8 cellular contexts compared by ENCODE assay signal in the genomic region with DNA sequence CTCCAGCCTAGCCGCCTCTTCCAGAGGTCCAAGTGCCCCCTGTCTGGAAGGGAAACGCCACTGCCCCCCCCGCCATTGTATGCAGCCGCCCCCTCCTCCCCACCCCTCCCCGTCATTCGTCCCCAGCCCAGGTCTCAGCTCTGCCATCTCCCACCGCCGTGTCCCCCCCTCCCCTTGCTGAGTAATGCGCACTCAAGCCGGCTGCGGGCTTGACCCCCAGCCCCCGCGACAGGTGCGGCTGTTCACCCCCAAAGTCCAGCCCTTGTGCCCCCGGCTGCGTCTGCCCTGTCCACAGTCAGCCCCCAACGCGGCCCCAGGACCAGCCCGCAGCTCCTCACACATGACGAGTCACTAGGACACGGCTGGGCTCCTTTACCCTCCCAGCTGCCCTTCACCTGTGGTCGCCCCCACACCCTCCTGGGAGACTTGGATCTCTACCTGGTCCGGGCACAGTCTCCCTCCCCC. TPM values are rescaled to one million over a fixed set of nuclear protein-coding genes. Genes with fewer than 3 reads are reported as not detected.
A peak's percentile ranks its signal among the peaks of the same experiment; 100 is the strongest.
DNase-seq lines count a peak whose midpoint lies in the region; ATAC-seq, FAIRE-seq and TF ChIP-seq lines count a peak whose summit lies in the region.

No MANE protein-coding gene starts in this region.

- H4K20me1 ChIP-seq in GM23248 (ENCODE audit: insufficient read depth), result no peaks in the 10 kb centered on the region

- no peak overlapping the region for H2AFZ ChIP-seq in GM23248

- H3F3A ChIP-seq in GM23248 (ENCODE audit: insufficient read depth), result 0 out of 2 replicates have a peak, but pooled peaks cover 4% of the 10 kb centered on the region

- H3K9ac ChIP-seq in GM23248, result no peak overlapping the region

- no peaks in the 10 kb centered on the region for H3K79me2 ChIP-seq in GM23248 (ENCODE audit: insufficient read depth)

- H3K4me1 ChIP-seq in GM23248 (ENCODE audit: insufficient read depth) (no peaks in the 10 kb centered on the region), pancreas (peaks cover 0 to 13% (median 6%) of the 10 kb centered on the region in 3 donors)

- in situ Hi-C loops in GM23248 (cut with MboI), result loop anchor here (10.0 kb wide), 2 partner anchors 169 to 279 kb away; partner anchors contain the start of genes IQCK and KNOP1
- in situ Hi-C loops in KBM-7 (cut with MboI; ENCODE audit: low pct_unique_long_range_greater_than_20kb, low sequenced_read_pairs), result loop anchor here (10.0 kb wide), 1 partner anchor 289 kb away; no protein-coding TSS in a partner anchor

- no peak for FAIRE-seq in pancreas (lab: Jason Lieb, UNC)

- peak; percentile 20 for DNase-seq in GM23248
- DNase-seq in fibroblast of the aortic adventitia (ENCODE audit: low read depth), result no peak
- peak; percentile 31 to 76 (median 52) for DNase-seq in pancreas
- no peak for DNase-seq in KBM-7
- no peak for DNase-seq in stimulated activated naive CD4-positive, alpha-beta T cell treated with Interleukin-2 at 50 U/mL for 16 hours (lab: John Stamatoyannopoulos, UW)
- DNase-seq in GM19240 (ENCODE audit: insufficient read length, low spot score), result no peak
- DNase-seq in T-helper 9 cell, result no peak

- no peak for TF ChIP-seq CTCF in fibroblast of the aortic adventitia (IDR thresholded peaks at IDR 0.05; ENCODE audit: insufficient read depth, low read length)
- no peak for TF ChIP-seq CTCF in pancreas (IDR thresholded peaks at IDR 0.05)

- H3K27me3 ChIP-seq in GM23248 (replicated peaks; ENCODE audit: insufficient read depth), result peaks cover 16% of the 10 kb centered on the region
- no peaks in the 10 kb centered on the region for H3K27me3 ChIP-seq in pancreas

- 2 to 7% methylated on average over 3 to 23 of the region's 23 CpGs for WGBS in GM23248 (ENCODE audit: low coverage in 1 of 2, low lambda C conversion rate in 2 of 2, missing lambda C conversion rate in 2 of 2), 2 experiments
- 1% methylated on average over 17 to 23 of the region's 23 CpGs for WGBS in pancreas, 2 donors

- H3K9me2 ChIP-seq in GM23248 (ENCODE audit: insufficient read depth), result no peaks in the 10 kb centered on the region

- ATAC-seq in SK-N-SH treated with all-trans-retinoic acid at 6 μM for 48 hours, result peak; percentile 37; the same call in 1 of the 3 replicates
- ATAC-seq in pancreas, result peak; percentile 16 to 35 (median 32)

- intact Hi-C loops in pancreas (cut with DNase I), result loop anchor here (10.0 kb wide), 2 partner anchors 169 to 289 kb away; partner anchors contain the start of genes IQCK (in 2 of the 3) and KNOP1 (in 2 of the 3)

- H3K36me3 ChIP-seq in GM23248 (ENCODE audit: low read depth) (no peaks in the 10 kb centered on the region), pancreas (no peaks in the 10 kb centered on the region)

- no peak overlapping the region for H3K27ac ChIP-seq in GM23248
- peak overlapping the region in 3 of 4 donors; percentile 55 to 82 (median 76) for H3K27ac ChIP-seq in pancreas

- H3K4me3 ChIP-seq in GM23248 (no peak overlapping the region), fibroblast of the aortic adventitia (ENCODE audit: low read depth, low read length) (peak overlapping the region; percentile 85), pancreas (peak overlapping the region; percentile 38 to 82 (median 68))

- H3K4me2 ChIP-seq in GM23248 (ENCODE audit: unreplicated experiment), result no peak overlapping the region

- H3K9me3 ChIP-seq in GM23248 (ENCODE audit: low read depth) (no peaks in the 10 kb centered on the region), pancreas (no peaks in the 10 kb centered on the region)

TF ChIP-seq in SK-N-SH treated with all-trans-retinoic acid at 6 μM for 48 hours, 23 proteins besides CTCF, POLR2A, EP300 and RAD21:
- TF ChIP-seq PPARA (CRISPR knock-in tag; IDR thresholded peaks at IDR 0.05; ENCODE audit: borderline replicate concordance), result no peak
- TF ChIP-seq CSDC2 (CRISPR knock-in tag; IDR thresholded peaks at IDR 0.05), result no peak
- TF ChIP-seq ESRRG (CRISPR knock-in tag; IDR thresholded peaks at IDR 0.05), result no peak
- TF ChIP-seq GLIS3 (CRISPR knock-in tag; IDR thresholded peaks at IDR 0.05), result no peak
- no peak for TF ChIP-seq ARNTL (CRISPR knock-in tag; IDR thresholded peaks at IDR 0.05; ENCODE audit: borderline replicate concordance, low read depth)
- no peak for TF ChIP-seq TOX (CRISPR knock-in tag; IDR thresholded peaks at IDR 0.05; ENCODE audit: borderline replicate concordance)
- TF ChIP-seq, protein P1, sequence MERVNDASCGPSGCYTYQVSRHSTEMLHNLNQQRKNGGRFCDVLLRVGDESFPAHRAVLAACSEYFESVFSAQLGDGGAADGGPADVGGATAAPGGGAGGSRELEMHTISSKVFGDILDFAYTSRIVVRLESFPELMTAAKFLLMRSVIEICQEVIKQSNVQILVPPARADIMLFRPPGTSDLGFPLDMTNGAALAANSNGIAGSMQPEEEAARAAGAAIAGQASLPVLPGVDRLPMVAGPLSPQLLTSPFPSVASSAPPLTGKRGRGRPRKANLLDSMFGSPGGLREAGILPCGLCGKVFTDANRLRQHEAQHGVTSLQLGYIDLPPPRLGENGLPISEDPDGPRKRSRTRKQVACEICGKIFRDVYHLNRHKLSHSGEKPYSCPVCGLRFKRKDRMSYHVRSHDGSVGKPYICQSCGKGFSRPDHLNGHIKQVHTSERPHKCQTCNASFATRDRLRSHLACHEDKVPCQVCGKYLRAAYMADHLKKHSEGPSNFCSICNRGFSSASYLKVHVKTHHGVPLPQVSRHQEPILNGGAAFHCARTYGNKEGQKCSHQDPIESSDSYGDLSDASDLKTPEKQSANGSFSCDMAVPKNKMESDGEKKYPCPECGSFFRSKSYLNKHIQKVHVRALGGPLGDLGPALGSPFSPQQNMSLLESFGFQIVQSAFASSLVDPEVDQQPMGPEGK (CRISPR knock-in tag; IDR thresholded peaks at IDR 0.05; ENCODE audit: borderline replicate concordance), result no peak
- TF ChIP-seq, protein P2, sequence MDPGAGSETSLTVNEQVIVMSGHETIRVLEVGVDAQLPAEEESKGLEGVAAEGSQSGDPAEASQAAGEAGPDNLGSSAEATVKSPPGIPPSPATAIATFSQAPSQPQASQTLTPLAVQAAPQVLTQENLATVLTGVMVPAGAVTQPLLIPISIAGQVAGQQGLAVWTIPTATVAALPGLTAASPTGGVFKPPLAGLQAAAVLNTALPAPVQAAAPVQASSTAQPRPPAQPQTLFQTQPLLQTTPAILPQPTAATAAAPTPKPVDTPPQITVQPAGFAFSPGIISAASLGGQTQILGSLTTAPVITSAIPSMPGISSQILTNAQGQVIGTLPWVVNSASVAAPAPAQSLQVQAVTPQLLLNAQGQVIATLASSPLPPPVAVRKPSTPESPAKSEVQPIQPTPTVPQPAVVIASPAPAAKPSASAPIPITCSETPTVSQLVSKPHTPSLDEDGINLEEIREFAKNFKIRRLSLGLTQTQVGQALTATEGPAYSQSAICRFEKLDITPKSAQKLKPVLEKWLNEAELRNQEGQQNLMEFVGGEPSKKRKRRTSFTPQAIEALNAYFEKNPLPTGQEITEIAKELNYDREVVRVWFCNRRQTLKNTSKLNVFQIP (CRISPR knock-in tag; IDR thresholded peaks at IDR 0.05; ENCODE audit: borderline replicate concordance, low read depth), result no peak
- TF ChIP-seq ZNF565 (CRISPR knock-in tag; conservative IDR thresholded peaks at IDR 0.05; ENCODE audit: low read depth), result no peak
- TF ChIP-seq ZNF8 (CRISPR knock-in tag; IDR thresholded peaks at IDR 0.05), result no peak
- no peak for TF ChIP-seq ZFP3 (CRISPR knock-in tag; IDR thresholded peaks at IDR 0.05)
- TF ChIP-seq ZFP30 (CRISPR knock-in tag; IDR thresholded peaks at IDR 0.05), result no peak
- no peak for TF ChIP-seq ZNF70 (CRISPR knock-in tag; IDR thresholded peaks at IDR 0.05)

RNA-seq across cellular contexts. Expression of gene GPRC5B, which starts 0.6 kb away (rescaled TPM):
- total RNA-seq in GM23248 (2014; rRNA removed; shearing (Covaris generic)), result 0.63 TPM in 1 of 2 replicates, not detected in the other
- 0.13 and 0.33 TPM in 2 replicates for polyA plus RNA-seq in GM23248 (2016; fragmentation: Nextera tagmentation; extraction: Ambion mirVana)
- 20.2 and 47.4 TPM in 2 replicates for total RNA-seq in fibroblast of the aortic adventitia (ENCODE audit: low replicate concordance)
- total RNA-seq in pancreas, result 10 to 100 TPM; 20.0 to 95.5 (median 30.6) TPM
- polyA plus RNA-seq in pancreas, result 10 to 100 TPM; 26.4 to 28.3 TPM

Comparison
In these comparisons a context has a peak if more than half of its experiments do, and no peak if none do; other contexts are left out.
1. DNase-seq: peak in GM23248 (single experiment) and pancreas (6 of 6); none in fibroblast of the aortic adventitia (single experiment), KBM-7 (single experiment), stimulated activated naive CD4-positive, alpha-beta T cell treated with Interleukin-2 at 50 U/mL for 16 hours (single experiment), GM19240 (single experiment) and T-helper 9 cell (single experiment).
2. RNA of gene GPRC5B, which starts 0.6 kb away (total RNA-seq): 20.0 to 95.5 TPM in pancreas and 20.2 to 47.4 TPM in fibroblast of the aortic adventitia; 0.63 TPM in GM23248; every median in the first group is over 10 times any median in the second.